Comparison of ENCODE assay signal across 7 cellular contexts in genomic region chr18:62522178-62522509, GRCh38. TPM values are rescaled to one million over a fixed set of nuclear protein-coding genes. Genes with fewer than 3 reads are reported as not detected.
DNase-seq lines count a peak whose midpoint lies in the region; ATAC-seq, FAIRE-seq and TF ChIP-seq lines count a peak whose summit lies in the region.

No MANE protein-coding gene starts in this region.

- peaks cover 20% of the 10 kb centered on the region; the same call in 1 of the 2 replicates for H3K23me2 ChIP-seq in H1 (ENCODE audit: low read depth, low read length)

- H2AFZ ChIP-seq in H1 (ENCODE audit: low read length): no peak overlapping the region

- H3K56ac ChIP-seq in H1 (replicated peaks; ENCODE audit: insufficient read length, low read depth, low read length): no peak overlapping the region

- no peak for FAIRE-seq in H1 (lab: Jason Lieb, UNC)

- H2BK20ac ChIP-seq in H1 (ENCODE audit: low read length): no peak overlapping the region

- H3K4me1 ChIP-seq in HAP-1 (peaks cover 7% of the 10 kb centered on the region), H1 (replicated peaks in 1 of 4; ENCODE audit: control insufficient read depth in 3 of 4, insufficient read depth in 4 of 4, low read length in 3 of 4) (peaks cover 0 to 11% (median 5%) of the 10 kb centered on the region in 4 experiments; a peak in 6 of 7 replicates)

- H3K27ac ChIP-seq in H1 (ENCODE audit: low read depth, low read length): peak overlapping the region; percentile 53; the same call in 1 of the 2 replicates

- DNase-seq in HAP-1 (ENCODE audit: low spot score in 2 of 2): no peak
- DNase-seq in NCI-H510A treated with DMSO at 0.1 percent for 48 hours (lab: John Stamatoyannopoulos, UW): peak; percentile 50
- DNase-seq in H1 (ENCODE audit: low read depth in 1 of 2, low spot score in 2 of 2): no peak
- DNase-seq in nephron progenitor cell: no peak
- DNase-seq in NCI-H774 (lab: John Stamatoyannopoulos, UW): no peak
- no peak for DNase-seq in stimulated activated CD4-positive, alpha-beta T cell treated with anti-CD3 and anti-CD28 coated beads, Interleukin-2, amount 100 ng/mL, for 48 hours

- H2BK120ac ChIP-seq in H1 (replicated peaks; ENCODE audit: low read depth, low read length): no peak overlapping the region

- H3K79me2 ChIP-seq in H1 (ENCODE audit: control insufficient read depth in 1 of 2, insufficient read depth in 2 of 2, low read length in 2 of 2): peaks cover 0 to 15% of the 10 kb centered on the region in 2 experiments; a peak in 2 of 4 replicates

- TF ChIP-seq RAD21 in H1 (IDR thresholded peaks at IDR 0.05 in 1 of 2, conservative IDR thresholded peaks at IDR 0.05 in 1 of 2; ENCODE audit: low read depth in 2 of 2, low read length in 2 of 2): no peak

- no peak for TF ChIP-seq POLR2A in H1 (IDR thresholded peaks at IDR 0.05; ENCODE audit: control extremely low read depth in 1 of 2, low read depth in 2 of 2, low read length in 2 of 2)

- H3K9me3 ChIP-seq in HAP-1 (peaks cover 3% of the 10 kb centered on the region; the same call in 1 of the 2 replicates), H1 (ENCODE audit: insufficient read depth in 2 of 2, low read depth in 1 of 2, low read length in 1 of 2) (no peaks in the 10 kb centered on the region)

- H3K27me3 Mint-ChIP-seq in nephron progenitor cell (ENCODE audit: low read depth, poor library complexity): peaks cover 44% of the 10 kb centered on the region

- H3K36me3 ChIP-seq in HAP-1 (replicated peaks) (no peaks in the 10 kb centered on the region; the same call in 1 of the 2 replicates), H1 (ENCODE audit: control insufficient read depth in 2 of 4, insufficient read depth in 4 of 4, low read length in 3 of 4) (no peaks in the 10 kb centered on the region)

- CTCF ChIA-PET in H1 (lab: Charles Lee; ENCODE audit: partially characterized antibody): interaction anchor here (0.6 to 1.9 kb wide), 4 partner anchors 9 to 97 kb away, joined by 3 to 4 read pairs (median 3); no protein-coding TSS in a partner anchor

- peak overlapping the region in 2 of 4 experiments; percentile 67 to 74; a peak in 4 of 7 replicates for H3K9ac ChIP-seq in H1 (replicated peaks in 1 of 4; ENCODE audit: extremely low read depth in 1 of 4, low read depth in 3 of 4, low read length in 3 of 4)

- H2AK5ac ChIP-seq in H1 (ENCODE audit: low read depth, low read length): no peak overlapping the region

- H3K4me3 ChIP-seq in HAP-1 (peak overlapping the region; percentile 90), H1 (ENCODE audit: extremely low read depth in 1 of 4, insufficient read depth in 2 of 4, low read depth in 3 of 4, low read length in 4 of 4) (peak overlapping the region; percentile 50 to 85 (median 84))

- peak overlapping the region; percentile 58 to 67 for H3K4me2 ChIP-seq in H1 (ENCODE audit: insufficient read depth in 1 of 2, low read depth in 2 of 2, low read length in 2 of 2)

- peak; percentile 1 for ATAC-seq in GM18502 (IDR thresholded peaks at IDR 0.05; ENCODE audit: poor library complexity, unreplicated experiment)

- no peak overlapping the region; the same call in 1 of the 2 replicates for H3K18ac ChIP-seq in H1 (ENCODE audit: extremely low read depth, low read length)

- H3K79me1 ChIP-seq in H1 (ENCODE audit: low read depth, low read length): no peaks in the 10 kb centered on the region

- no peak overlapping the region for H4K91ac ChIP-seq in H1 (replicated peaks; ENCODE audit: insufficient read length, low read length)

- POLR2A ChIA-PET in H1 (lab: Charles Lee; ENCODE audit: partially characterized antibody): interaction anchor here (0.8 to 1.9 kb wide), 2 partner anchors 85 to 900 kb away, joined by 3 to 4 read pairs; partner anchors contain the start of gene VPS4B

- no peaks in the 10 kb centered on the region for H3K27me3 ChIP-seq in HAP-1 (ENCODE audit: low read depth)
- H3K27me3 ChIP-seq in H1 (replicated peaks in 1 of 4; ENCODE audit: control insufficient read depth in 3 of 4, extremely low read depth in 1 of 4, insufficient read depth in 3 of 4, low read length in 3 of 4): peaks cover 0 to 29% (median 17%) of the 10 kb centered on the region in 4 experiments; a peak in 6 of 7 replicates

- in situ Hi-C loops in HAP-1 (cut with MboI; ENCODE audit: low sequenced_read_pairs): no loop called here

- no peak overlapping the region for H2BK15ac ChIP-seq in H1 (ENCODE audit: low read length)

- peaks cover 29% of the 10 kb centered on the region for H3K4me1 Mint-ChIP-seq in nephron progenitor cell

- H2BK5ac ChIP-seq in H1 (ENCODE audit: low read depth, low read length): no peak overlapping the region

- H3K4ac ChIP-seq in H1 (replicated peaks; ENCODE audit: insufficient read length, low read depth, low read length): no peak overlapping the region

- H3K36me3 Mint-ChIP-seq in nephron progenitor cell (ENCODE audit: low read depth): no peaks in the 10 kb centered on the region

- WGBS in H1 (ENCODE audit: extremely low coverage in 1 of 2, insufficient coverage in 1 of 2, insufficient read length in 1 of 2, insufficient replicate concordance in 2 of 2, low coverage in 1 of 2, low lambda C conversion rate in 2 of 2, missing lambda C conversion rate in 1 of 2), 2 experiments: 0% methylated on average over 32 of the region's 32 CpGs; no CpG with 5 or more reads in 1 of the 2 experiments

- no peak overlapping the region for H3K23ac ChIP-seq in H1 (ENCODE audit: insufficient read length)

- peak overlapping the region; percentile 89 for H3K4me3 Mint-ChIP-seq in nephron progenitor cell

- peak overlapping the region; percentile 82 for H4K8ac ChIP-seq in H1 (ENCODE audit: extremely low read depth, insufficient read depth, low read length)

- peak overlapping the region; percentile 75 for H3K27ac Mint-ChIP-seq in nephron progenitor cell

- TF ChIP-seq EP300 in H1 (IDR thresholded peaks at IDR 0.05; ENCODE audit: borderline replicate concordance in 1 of 2, low read depth in 2 of 2, low read length in 2 of 2): no peak

- no peak for TF ChIP-seq CTCF in H1 (IDR thresholded peaks at IDR 0.05; ENCODE audit: control extremely low read depth in 1 of 3, insufficient read depth in 1 of 3, low read depth in 1 of 3, low read length in 3 of 3)
- TF ChIP-seq CTCF in nephron progenitor cell (IDR thresholded peaks at IDR 0.05): no peak

- peaks cover 8 to 19% of the 10 kb centered on the region in 2 experiments for H4K20me1 ChIP-seq in H1 (replicated peaks in 1 of 2; ENCODE audit: control insufficient read depth in 1 of 2, insufficient read depth in 2 of 2, low read length in 2 of 2)

- no peak overlapping the region for H3K14ac ChIP-seq in H1 (ENCODE audit: insufficient read length)

- no peak overlapping the region for H4K5ac ChIP-seq in H1 (ENCODE audit: insufficient read length, low read depth, low read length)

- H3K9me3 Mint-ChIP-seq in nephron progenitor cell: no peaks in the 10 kb centered on the region

- no peak overlapping the region for H2BK12ac ChIP-seq in H1 (ENCODE audit: low read depth, low read length)

TF ChIP-seq in H1, 55 proteins besides CTCF, POLR2A, EP300 and RAD21:
- no peak for TF ChIP-seq ZNF274 (IDR thresholded peaks at IDR 0.05; ENCODE audit: borderline replicate concordance, extremely low read depth, low read length)
- peak; percentile 48 for TF ChIP-seq CTBP2 (IDR thresholded peaks at IDR 0.05; ENCODE audit: borderline replicate concordance, insufficient read depth, insufficient read length, low read length)
- TF ChIP-seq JUN (IDR thresholded peaks at IDR 0.05; ENCODE audit: low read depth, low read length): no peak
- no peak for TF ChIP-seq FOSL1 (IDR thresholded peaks at IDR 0.05; ENCODE audit: insufficient read depth, low read depth, low read length)
TF ChIP-seq in H1: peak in this region for 1.

RNA-seq across cellular contexts. Expression of gene ZCCHC2, which starts 0.7 kb away (rescaled TPM):
- total RNA-seq in H1 (2021; fragmentation: NEBNext Ultra II Directional; extraction: Animal tissue kit (Norgen Biotek cat#: 25700)): 16.6 and 18.6 TPM in 2 replicates
- 12.2 and 13.5 TPM in 2 replicates for polyA plus RNA-seq in H1 (2011; rRNA removed)
- polyA plus RNA-seq in H1 (2011; cell fraction: cytosol; rRNA removed): 8.9 TPM
- polyA plus RNA-seq in H1 (2011; cell fraction: nucleus; rRNA removed): 13.0 TPM
- 7.1 to 10.6 TPM (median 9.3 TPM) in 4 replicates for polyA plus RNA-seq in H1 (2012, experiment 1 of 2)
- polyA plus RNA-seq in H1 (2012, experiment 2 of 2): 3.5 TPM
- polyA plus RNA-seq in H1 (2013, experiment 1 of 2): 7.0 TPM
- polyA plus RNA-seq in H1 (2013, experiment 2 of 2): 7.5 TPM
- 33.3 and 35.5 TPM in 2 replicates for polyA minus RNA-seq in H1 (2011; rRNA and poly(A)+ RNA removed)
- 19.5 TPM for polyA minus RNA-seq in H1 (2011; cell fraction: cytosol; rRNA and poly(A)+ RNA removed)
- 38.6 TPM for polyA minus RNA-seq in H1 (2011; cell fraction: nucleus; rRNA and poly(A)+ RNA removed)
